ENCODE assay signal across 23 cellular contexts in the genomic region with DNA sequence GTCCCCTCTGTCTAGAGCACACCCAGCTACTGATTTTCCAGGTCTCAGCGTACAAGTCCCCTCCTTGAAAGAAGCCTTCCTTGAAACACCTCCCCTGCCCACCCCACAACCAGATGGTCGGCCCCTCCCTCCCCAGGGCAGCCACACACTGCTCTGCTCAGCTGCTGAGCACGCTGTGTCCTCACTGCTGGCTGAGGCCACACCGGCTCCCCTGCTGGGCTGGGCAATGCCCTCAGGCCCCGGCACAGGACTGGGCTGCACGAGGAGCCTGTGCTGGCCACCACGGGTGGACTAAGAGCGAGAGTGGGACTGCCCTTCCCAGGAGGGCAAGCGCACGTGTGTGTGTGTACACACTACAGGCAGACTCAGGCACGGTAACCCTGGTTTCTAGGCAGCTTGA. TPM values are rescaled to one million over a fixed set of nuclear protein-coding genes. Genes with fewer than 3 reads are reported as not detected.
A peak's percentile ranks its signal among the peaks of the same experiment; 100 is the strongest.
DNase-seq lines count a peak whose midpoint lies in the region; ATAC-seq and TF ChIP-seq lines count a peak whose summit lies in the region.
"Had no signal": no experiment of that assay in that cellular context is flagged by ENCODE, and none has a peak within 500 bp of the region (broad histone marks: within the 10 kb centered on the region; RNA-seq: fewer than 3 reads in every experiment).

No MANE protein-coding gene starts in this region.

- H3K27me3 ChIP-seq in mesenchymal stem cell (ENCODE audit: control insufficient read depth in 1 of 2, insufficient read depth in 1 of 2, low read length in 2 of 2) = no peaks in the 10 kb centered on the region
- H3K27me3 ChIP-seq in gastrocnemius medialis = no peaks in the 10 kb centered on the region

- H4K91ac ChIP-seq in mesenchymal stem cell (ENCODE audit: low read length) = peak overlapping the region; percentile 52

- peaks cover 74% of the 10 kb centered on the region for H3K36me3 Mint-ChIP-seq in WTC11
- H3K36me3 Mint-ChIP-seq in stimulated activated naive B cell treated with anti-CD40 and anti-IgM and Interleukin-4, amounts not matched to agents 10 μg/mL and 1 μg/mL and 100 μg/mL, for 72 hours = peaks cover 64 to 76% of the 10 kb centered on the region in 2 donors

- no peak overlapping the region for H3K18ac ChIP-seq in mesenchymal stem cell (ENCODE audit: low read depth in 1 of 2, low read length in 2 of 2)

- in situ Hi-C loops in gastrocnemius medialis (cut with MboI; ENCODE audit: low sequenced_read_pairs in 4 of 4) = no loop called here

- DNase-seq in DMS 273 (lab: John Stamatoyannopoulos, UW; ENCODE audit: unreplicated experiment) (peak; percentile 55), DMS 273 treated with DMSO at 0.1 percent for 48 hours (lab: John Stamatoyannopoulos, UW) (no peak), WTC11 (ENCODE audit: low spot score) (no peak), mesenchymal stem cell (no peak), OCI-M2 (lab: John Stamatoyannopoulos, UW; ENCODE audit: unreplicated experiment) (no peak), gastrocnemius medialis (no peak)
- no peak for DNase-seq in stimulated activated naive B cell treated with anti-CD40 and anti-IgM and Interleukin-4, amounts not matched to agents 10 μg/mL and 1 μg/mL and 100 μg/mL, for 72 hours
- DNase-seq: DMS153, GDM1, GOT3, NCI-H1048, NCI-H1436 treated with DMSO at 0.1 percent for 48 hours, NCI-H2029 treated with DMSO at 0.1 percent for 48 hours, NCI-H2171 treated with DMSO at 0.1 percent for 48 hours, NCI-H446 treated with DMSO at 0.1 percent for 48 hours, NCI-H774, OCI-M1, SIG-M5 had no signal

- H3K14ac ChIP-seq in mesenchymal stem cell (ENCODE audit: low read length in 2 of 2) = no peak overlapping the region

- no peaks in the 10 kb centered on the region for H3K4me1 Mint-ChIP-seq in WTC11
- H3K4me1 Mint-ChIP-seq in stimulated activated naive B cell treated with anti-CD40 and anti-IgM and Interleukin-4, amounts not matched to agents 10 μg/mL and 1 μg/mL and 100 μg/mL, for 72 hours = peaks cover 0 to 6% of the 10 kb centered on the region in 2 donors

- WGBS in mesenchymal stem cell = 96% methylated on average over 11 of the region's 11 CpGs

- H3K27ac ChIP-seq in mesenchymal stem cell (ENCODE audit: low read length, poor library complexity, severe bottlenecking) (no peak overlapping the region), gastrocnemius medialis (no peak overlapping the region)
- H3K27ac ChIP-seq: 22Rv1 had no signal

- H2AFZ ChIP-seq in mesenchymal stem cell (ENCODE audit: low read depth, low read length) = no peak overlapping the region

- CTCF ChIA-PET in WTC11 (lab: Charles Lee) = interaction anchor here (0.6 to 5.2 kb wide), 3 partner anchors 10 to 86 kb away, joined by 3 to 45 read pairs (median 4); a partner anchor contains a TSS

- POLR2A ChIA-PET in WTC11 (lab: Charles Lee) = no interaction called here

- no peak overlapping the region for H3K23ac ChIP-seq in mesenchymal stem cell (ENCODE audit: low read length in 2 of 2)

- H3K27ac Mint-ChIP-seq in WTC11 = peak overlapping the region; percentile 58; the same call in 1 of the 2 replicates
- H3K27ac Mint-ChIP-seq in stimulated activated naive B cell treated with anti-CD40 and anti-IgM and Interleukin-4, amounts not matched to agents 10 μg/mL and 1 μg/mL and 100 μg/mL, for 72 hours = peak overlapping the region; percentile 56

- no peak overlapping the region for H3K4me2 ChIP-seq in mesenchymal stem cell (ENCODE audit: low read length, poor library complexity, severe bottlenecking)

- H2BK15ac ChIP-seq in mesenchymal stem cell (ENCODE audit: low read depth, poor library complexity, severe bottlenecking) = no peak overlapping the region

- H3K4me3 Mint-ChIP-seq in WTC11 = no peak overlapping the region
- H3K4me3 Mint-ChIP-seq in stimulated activated naive B cell treated with anti-CD40 and anti-IgM and Interleukin-4, amounts not matched to agents 10 μg/mL and 1 μg/mL and 100 μg/mL, for 72 hours = no peak overlapping the region

- TF ChIP-seq POLR2A in gastrocnemius medialis (IDR thresholded peaks at IDR 0.05) = no peak

- ATAC-seq in WTC11 (no peak), gastrocnemius medialis (no peak), HG03378 (IDR thresholded peaks at IDR 0.05; ENCODE audit: unreplicated experiment) (no peak)
- ATAC-seq in stimulated activated naive B cell treated with anti-CD40 and anti-IgM and Interleukin-4, amounts not matched to agents 10 μg/mL and 1 μg/mL and 100 μg/mL, for 72 hours (replicated peaks) = no peak

- no peak overlapping the region for H2BK120ac ChIP-seq in mesenchymal stem cell (ENCODE audit: low read depth, low read length)

- peaks cover 91 to 95% of the 10 kb centered on the region in 2 experiments for H3K36me3 ChIP-seq in mesenchymal stem cell (ENCODE audit: control insufficient read depth in 1 of 2, insufficient read depth in 2 of 2, low read depth in 1 of 2, low read length in 2 of 2)
- peaks cover 0 to 92% of the 10 kb centered on the region in 2 donors for H3K36me3 ChIP-seq in gastrocnemius medialis

- H3K9me3 Mint-ChIP-seq in WTC11 = no peaks in the 10 kb centered on the region
- H3K9me3 Mint-ChIP-seq in stimulated activated naive B cell treated with anti-CD40 and anti-IgM and Interleukin-4, amounts not matched to agents 10 μg/mL and 1 μg/mL and 100 μg/mL, for 72 hours = no peaks in the 10 kb centered on the region

- H2AK5ac ChIP-seq in mesenchymal stem cell (ENCODE audit: low read length, severe bottlenecking) = no peak overlapping the region

- intact Hi-C loops in gastrocnemius medialis (cut with DNase I; ENCODE audit: low total_unique reads) = no loop called here

- no peaks in the 10 kb centered on the region for H3K27me3 Mint-ChIP-seq in WTC11 (ENCODE audit: low read depth)
- no peaks in the 10 kb centered on the region for H3K27me3 Mint-ChIP-seq in stimulated activated naive B cell treated with anti-CD40 and anti-IgM and Interleukin-4, amounts not matched to agents 10 μg/mL and 1 μg/mL and 100 μg/mL, for 72 hours

- TF ChIP-seq CTCF in WTC11 (IDR thresholded peaks at IDR 0.05) = no peak
- TF ChIP-seq CTCF in gastrocnemius medialis (IDR thresholded peaks at IDR 0.05 in 4 of 5, conservative IDR thresholded peaks at IDR 0.05 in 1 of 5) = no peak

- peaks cover 18% of the 10 kb centered on the region for H3K79me1 ChIP-seq in mesenchymal stem cell (replicated peaks; ENCODE audit: low read length, poor library complexity, severe bottlenecking)

- H3K9me3 ChIP-seq in mesenchymal stem cell (ENCODE audit: control insufficient read depth, low read length) (no peaks in the 10 kb centered on the region), gastrocnemius medialis (no peaks in the 10 kb centered on the region)

- H2BK12ac ChIP-seq in mesenchymal stem cell (ENCODE audit: low read length in 2 of 2) = no peak overlapping the region

- no peak overlapping the region for H3K4ac ChIP-seq in mesenchymal stem cell (ENCODE audit: low read depth in 1 of 2, low read length in 2 of 2)

- no peak overlapping the region for H2BK5ac ChIP-seq in mesenchymal stem cell (ENCODE audit: low read depth, low read length, poor library complexity, severe bottlenecking)

- H4K8ac ChIP-seq in mesenchymal stem cell (ENCODE audit: low read length) = no peak overlapping the region

- H3K4me3 ChIP-seq in mesenchymal stem cell (ENCODE audit: insufficient read depth in 1 of 2, low read depth in 1 of 2, low read length in 2 of 2) (no peak overlapping the region), gastrocnemius medialis (no peak overlapping the region)

- H3K4me1 ChIP-seq in mesenchymal stem cell (ENCODE audit: control insufficient read depth, insufficient read depth, low read depth, low read length) = peaks cover 14% of the 10 kb centered on the region
- H3K4me1 ChIP-seq in gastrocnemius medialis = peaks cover 0 to 7% of the 10 kb centered on the region in 2 donors

- no peak overlapping the region for H3K9ac ChIP-seq in mesenchymal stem cell (ENCODE audit: low read length)

TF ChIP-seq in WTC11, 78 proteins besides CTCF, POLR2A, EP300 and RAD21 (continues in another document):
- TF ChIP-seq, protein P1, sequence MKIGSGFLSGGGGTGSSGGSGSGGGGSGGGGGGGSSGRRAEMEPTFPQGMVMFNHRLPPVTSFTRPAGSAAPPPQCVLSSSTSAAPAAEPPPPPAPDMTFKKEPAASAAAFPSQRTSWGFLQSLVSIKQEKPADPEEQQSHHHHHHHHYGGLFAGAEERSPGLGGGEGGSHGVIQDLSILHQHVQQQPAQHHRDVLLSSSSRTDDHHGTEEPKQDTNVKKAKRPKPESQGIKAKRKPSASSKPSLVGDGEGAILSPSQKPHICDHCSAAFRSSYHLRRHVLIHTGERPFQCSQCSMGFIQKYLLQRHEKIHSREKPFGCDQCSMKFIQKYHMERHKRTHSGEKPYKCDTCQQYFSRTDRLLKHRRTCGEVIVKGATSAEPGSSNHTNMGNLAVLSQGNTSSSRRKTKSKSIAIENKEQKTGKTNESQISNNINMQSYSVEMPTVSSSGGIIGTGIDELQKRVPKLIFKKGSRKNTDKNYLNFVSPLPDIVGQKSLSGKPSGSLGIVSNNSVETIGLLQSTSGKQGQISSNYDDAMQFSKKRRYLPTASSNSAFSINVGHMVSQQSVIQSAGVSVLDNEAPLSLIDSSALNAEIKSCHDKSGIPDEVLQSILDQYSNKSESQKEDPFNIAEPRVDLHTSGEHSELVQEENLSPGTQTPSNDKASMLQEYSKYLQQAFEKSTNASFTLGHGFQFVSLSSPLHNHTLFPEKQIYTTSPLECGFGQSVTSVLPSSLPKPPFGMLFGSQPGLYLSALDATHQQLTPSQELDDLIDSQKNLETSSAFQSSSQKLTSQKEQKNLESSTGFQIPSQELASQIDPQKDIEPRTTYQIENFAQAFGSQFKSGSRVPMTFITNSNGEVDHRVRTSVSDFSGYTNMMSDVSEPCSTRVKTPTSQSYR (CRISPR knock-in tag; IDR thresholded peaks at IDR 0.05) = no peak

RNA-seq across cellular contexts. Expression of a gene that starts 11.8 kb away (rescaled TPM):
- total RNA-seq in WTC11 (2021) = 0.16 to 0.39 TPM (median 0.25 TPM) in 3 replicates
- polyA plus RNA-seq in mesenchymal stem cell (2013, experiment 1 of 2) = 0.01 TPM
- not detected for polyA plus RNA-seq in mesenchymal stem cell (2013, experiment 2 of 2)
- not detected for total RNA-seq in gastrocnemius medialis
- total RNA-seq: HT-29, RPMI7951 had no signal

RNA-seq across cellular contexts. Expression of a gene that starts 34.3 kb away (rescaled TPM):
- total RNA-seq in WTC11 (2021) (50.2 to 60.7 TPM (median 56.6 TPM) in 3 replicates), gastrocnemius medialis (100 to 1,000 TPM in 1 of 4 donors, 10 to 100 TPM in 3; 38.6 to 111 (median 56.4) TPM)
- 35.9 TPM for polyA plus RNA-seq in mesenchymal stem cell (2013, experiment 1 of 2)
- 32.6 TPM for polyA plus RNA-seq in mesenchymal stem cell (2013, experiment 2 of 2)

RNA-seq across cellular contexts. Expression of a gene that starts 36.0 kb away (rescaled TPM):
- 105 to 111 TPM (median 106 TPM) in 3 replicates for total RNA-seq in WTC11 (2021)
- polyA plus RNA-seq in mesenchymal stem cell (2013, experiment 1 of 2) = 38.9 TPM
- polyA plus RNA-seq in mesenchymal stem cell (2013, experiment 2 of 2) = 39.9 TPM
- 10 to 100 TPM; 14.1 to 64.6 (median 34.9) TPM for total RNA-seq in gastrocnemius medialis

RNA-seq across cellular contexts. Expression of a gene that starts 37.2 kb away (rescaled TPM):
- total RNA-seq in WTC11 (2021) (20.7 to 24.6 TPM (median 24.2 TPM) in 3 replicates), gastrocnemius medialis (not detected)
- not detected for polyA plus RNA-seq in mesenchymal stem cell (2013, experiment 1 of 2)
- polyA plus RNA-seq in mesenchymal stem cell (2013, experiment 2 of 2) = not detected
- total RNA-seq: MCF 10A, RPMI7951 had no signal

RNA-seq across cellular contexts. Expression of a gene that starts 44.6 kb away (rescaled TPM):
- total RNA-seq in WTC11 (2021) = 34.4 to 42.7 TPM (median 38.8 TPM) in 3 replicates
- polyA plus RNA-seq in mesenchymal stem cell (2013, experiment 1 of 2) = 54.2 TPM
- 51.7 TPM for polyA plus RNA-seq in mesenchymal stem cell (2013, experiment 2 of 2)
- 100 to 1,000 TPM in 2 of 4 donors, 10 to 100 TPM in 2; 93.0 to 196 (median 116) TPM for total RNA-seq in gastrocnemius medialis
